ENCODE assay signal across 35 cellular contexts in the genomic region with DNA sequence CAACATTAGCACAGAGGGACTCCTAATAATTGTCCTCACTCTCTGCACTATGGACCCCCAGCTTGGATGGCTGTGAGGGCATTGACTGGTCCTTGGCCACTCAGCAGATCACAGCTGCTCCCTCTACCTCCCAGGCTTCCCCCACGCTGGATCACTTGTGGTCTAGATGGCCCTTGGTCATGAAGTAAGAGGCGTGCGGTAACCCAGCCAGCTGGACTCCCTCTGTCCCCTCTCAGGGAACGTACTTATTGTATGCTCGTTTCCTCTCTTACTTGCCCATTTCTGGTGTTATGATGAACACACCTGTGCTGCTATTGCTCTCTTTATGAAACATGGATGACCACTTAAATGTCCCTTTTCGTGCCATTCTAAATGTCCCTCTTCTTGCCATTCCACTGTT. TPM values are rescaled to one million over a fixed set of nuclear protein-coding genes. Genes with fewer than 3 reads are reported as not detected.
"Had no signal": no experiment of that assay in that cellular context is flagged by ENCODE, and none has a peak within 500 bp of the region (broad histone marks: within the 10 kb centered on the region; RNA-seq: fewer than 3 reads in every experiment).

No MANE protein-coding gene starts in this region.

- H3K9me3 Mint-ChIP-seq: activated CD4-positive, alpha-beta memory T cell treated with anti-CD3 and anti-CD28 coated beads, Interleukin-2, amount 10 ng/mL, durations not matched to agents 7 days and 5 days; activated naive CD4-positive, alpha-beta T cell treated with anti-CD3 and anti-CD28 coated beads, Interleukin-2, amount 50 U/mL, for 24 hours; activated naive CD8-positive, alpha-beta T cell treated with anti-CD3 and anti-CD28 coated beads, Interleukin-2, amount 10 ng/mL, durations not matched to agents 7 days and 5 days; activated T-helper 17 cell treated with anti-CD3 and anti-CD28 coated beads, Interleukin-2, amount 50 U/mL, for 72 hours; T-cell had no signal

- H3K36me3 Mint-ChIP-seq: activated CD8-positive, alpha-beta memory T cell treated with anti-CD3 and anti-CD28 coated beads, Interleukin-2, amount 10 ng/mL, durations not matched to agents 7 days and 5 days; activated naive CD4-positive, alpha-beta T cell treated with anti-CD3 and anti-CD28 coated beads, Interleukin-2, amount 50 U/mL, for 24 hours; activated naive CD8-positive, alpha-beta T cell treated with anti-CD3 and anti-CD28 coated beads, Interleukin-2, amount 10 ng/mL, durations not matched to agents 7 days and 5 days; T-cell had no signal

- H3K4me1 Mint-ChIP-seq: activated CD4-positive, alpha-beta memory T cell treated with anti-CD3 and anti-CD28 coated beads, Interleukin-2, amount 10 ng/mL, durations not matched to agents 7 days and 5 days; activated CD8-positive, alpha-beta memory T cell treated with anti-CD3 and anti-CD28 coated beads, Interleukin-2, amount 10 ng/mL, durations not matched to agents 7 days and 5 days; activated naive CD4-positive, alpha-beta T cell treated with anti-CD3 and anti-CD28 coated beads, Interleukin-2, amount 50 U/mL, for 24 hours; activated naive CD8-positive, alpha-beta T cell treated with anti-CD3 and anti-CD28 coated beads, Interleukin-2, amount 10 ng/mL, durations not matched to agents 7 days and 5 days; activated T-helper 17 cell treated with anti-CD3 and anti-CD28 coated beads, Interleukin-2, amount 50 U/mL, for 72 hours; T-cell had no signal

- H3K9me3 ChIP-seq: ascending aorta, MG63 had no signal

- H3K27ac ChIP-seq: ascending aorta, VCaP had no signal

- ATAC-seq: activated CD8-positive, alpha-beta memory T cell treated with anti-CD3 and anti-CD28 coated beads, Interleukin-2, amount 10 ng/mL, durations not matched to agents 7 days and 5 days; activated T-helper 17 cell treated with anti-CD3 and anti-CD28 coated beads, Interleukin-2, amount 50 U/mL, for 72 hours; Panc1; SK-N-SH treated with all-trans-retinoic acid at 6 μM for 48 hours; T-cell had no signal

- DNase-seq: activated CD4-positive, alpha-beta memory T cell treated with anti-CD3 and anti-CD28 coated beads, Interleukin-2, amount 10 ng/mL, durations not matched to agents 7 days and 5 days; activated CD4-positive, alpha-beta T cell treated with anti-CD3 and anti-CD28 coated beads for 1 hour; activated CD4-positive, alpha-beta T cell treated with anti-CD3 and anti-CD28 coated beads for 48 hours; activated CD4-positive, CD25-positive, alpha-beta regulatory T cell; activated CD8-positive, alpha-beta memory T cell treated with anti-CD3 and anti-CD28 coated beads for 24 hours; activated CD8-positive, alpha-beta memory T cell treated with anti-CD3 and anti-CD28 coated beads, Interleukin-2, amount 10 ng/mL, durations not matched to agents 7 days and 5 days; activated CD8-positive, alpha-beta memory T cell treated with anti-CD3 and anti-CD28 coated beads, Interleukin-2, amount 50 U/mL, for 48 hours; activated effector memory CD4-positive, alpha-beta T cell treated with anti-CD3 and anti-CD28 coated beads, Interleukin-2, amount 50 U/mL, for 16 hours; activated naive CD4-positive, alpha-beta T cell; activated naive CD8-positive, alpha-beta T cell treated with anti-CD3 and anti-CD28 coated beads, Interleukin-2, amount 10 ng/mL, durations not matched to agents 7 days and 5 days; activated T-cell treated with anti-CD3 and anti-CD28 coated beads, Interleukin-2, amount 50 U/mL, for 48 hours; amygdala; caudate nucleus; cerebellar nuclear complex; Karpas-422; MG63; NCI-H1048; NCI-H1105 treated with DMSO at 0.1 percent for 48 hours; NCI-H1436; NCI-H1694; NCI-H1930; NCI-H2081 treated with DMSO at 0.1 percent for 48 hours; NCI-H226; NCI-H524 treated with DMSO at 0.1 percent for 48 hours; RPMI8226; SIG-M5; T-cell; T-helper 2 cell; T-helper 9 cell had no signal

- H3K4me3 ChIP-seq: ascending aorta, MG63 had no signal

- H3K27me3 ChIP-seq: ascending aorta, MG63 had no signal

- H3K4me3 Mint-ChIP-seq: activated CD4-positive, alpha-beta memory T cell treated with anti-CD3 and anti-CD28 coated beads, Interleukin-2, amount 10 ng/mL, durations not matched to agents 7 days and 5 days; activated CD8-positive, alpha-beta memory T cell treated with anti-CD3 and anti-CD28 coated beads, Interleukin-2, amount 10 ng/mL, durations not matched to agents 7 days and 5 days; activated naive CD4-positive, alpha-beta T cell treated with anti-CD3 and anti-CD28 coated beads, Interleukin-2, amount 50 U/mL, for 24 hours; activated naive CD8-positive, alpha-beta T cell treated with anti-CD3 and anti-CD28 coated beads, Interleukin-2, amount 10 ng/mL, durations not matched to agents 7 days and 5 days; activated T-helper 17 cell treated with anti-CD3 and anti-CD28 coated beads, Interleukin-2, amount 50 U/mL, for 72 hours; T-cell had no signal

- H3K4me1 ChIP-seq: ascending aorta had no signal

- H3K27ac Mint-ChIP-seq: activated CD4-positive, alpha-beta memory T cell treated with anti-CD3 and anti-CD28 coated beads, Interleukin-2, amount 10 ng/mL, durations not matched to agents 7 days and 5 days; activated CD8-positive, alpha-beta memory T cell treated with anti-CD3 and anti-CD28 coated beads, Interleukin-2, amount 10 ng/mL, durations not matched to agents 7 days and 5 days; activated naive CD4-positive, alpha-beta T cell treated with anti-CD3 and anti-CD28 coated beads, Interleukin-2, amount 50 U/mL, for 24 hours; activated naive CD8-positive, alpha-beta T cell treated with anti-CD3 and anti-CD28 coated beads, Interleukin-2, amount 10 ng/mL, durations not matched to agents 7 days and 5 days; activated T-helper 17 cell treated with anti-CD3 and anti-CD28 coated beads, Interleukin-2, amount 50 U/mL, for 72 hours; T-cell had no signal

- H3K36me3 ChIP-seq: ascending aorta, MG63 had no signal

- H3K27me3 Mint-ChIP-seq: activated naive CD4-positive, alpha-beta T cell treated with anti-CD3 and anti-CD28 coated beads, Interleukin-2, amount 50 U/mL, for 24 hours; activated T-helper 17 cell treated with anti-CD3 and anti-CD28 coated beads, Interleukin-2, amount 50 U/mL, for 72 hours; T-cell had no signal

RNA-seq across cellular contexts. Expression of gene ADAMTS14, which starts 19.3 kb away (rescaled TPM):
- total RNA-seq: activated CD4-positive, alpha-beta memory T cell treated with anti-CD3 and anti-CD28 coated beads, Interleukin-2, amount 10 ng/mL, durations not matched to agents 7 days and 5 days; activated naive CD8-positive, alpha-beta T cell treated with anti-CD3 and anti-CD28 coated beads, Interleukin-2, amount 10 ng/mL, durations not matched to agents 7 days and 5 days had no signal
